In genomic region chr12:81081726-81082125, GRCh38 we compare ENCODE assay signal across 22 cellular contexts. TPM values are rescaled to one million over a fixed set of nuclear protein-coding genes. Genes with fewer than 3 reads are reported as not detected.
DNase-seq lines count a peak whose midpoint lies in the region; ATAC-seq, FAIRE-seq and TF ChIP-seq lines count a peak whose summit lies in the region.
"Had no signal": no experiment of that assay in that cellular context is flagged by ENCODE, and none has a peak within 500 bp of the region (broad histone marks: within the 10 kb centered on the region; RNA-seq: fewer than 3 reads in every experiment).

No MANE protein-coding gene starts in this region.

- H3K27ac ChIP-seq in A549: no peak overlapping the region
- no peak overlapping the region for H3K27ac ChIP-seq in astrocyte (ENCODE audit: low read depth, low read length)
- H3K27ac ChIP-seq in gastrocnemius medialis: peak overlapping the region in 3 of 4 donors; percentile 85 to 93 (median 91)
- H3K27ac ChIP-seq: C4-2B, GM23248 had no signal

- H3K36me3 Mint-ChIP-seq in astrocyte (ENCODE audit: low read depth, unreplicated experiment): no peaks in the 10 kb centered on the region

- H3K9me3 ChIP-seq in A549: no peaks in the 10 kb centered on the region
- H3K9me3 ChIP-seq in astrocyte (ENCODE audit: insufficient read depth, low read depth, low read length): no peaks in the 10 kb centered on the region
- no peaks in the 10 kb centered on the region for H3K9me3 ChIP-seq in gastrocnemius medialis
- H3K9me3 ChIP-seq: Caco-2, HAP-1 had no signal

- no peak for TF ChIP-seq EP300 in A549 (IDR thresholded peaks at IDR 0.05)

- H3K9ac ChIP-seq in astrocyte (ENCODE audit: low read length): no peak overlapping the region
- H3K9ac ChIP-seq: GM23248 had no signal

- ATAC-seq in A549: no peak
- ATAC-seq in gastrocnemius medialis: no peak
- ATAC-seq in HG03571 (IDR thresholded peaks at IDR 0.05; ENCODE audit: unreplicated experiment): no peak

- POLR2A ChIA-PET in A549 (lab: Yijun Ruan, JAX): no interaction called here

- H3K27me3 Mint-ChIP-seq in astrocyte (ENCODE audit: low read depth, unreplicated experiment): no peaks in the 10 kb centered on the region

- no peak for DNase-seq in A549 (ENCODE audit: low read depth in 1 of 2, low spot score in 1 of 2)
- DNase-seq in D721Med (ENCODE audit: insufficient read length, low spot score): no peak
- peak; percentile 53 for DNase-seq in astrocyte (ENCODE audit: low read depth)
- no peak for DNase-seq in gastrocnemius medialis
- no peak for DNase-seq in pons (ENCODE audit: low spot score)
- no peak for DNase-seq in iPS-NIHi7 (ENCODE audit: extremely low spot score)
- no peak for DNase-seq in HTR-8/SVneo (ENCODE audit: insufficient read length, low spot score)
- DNase-seq: AML-193; Caco-2; CD4-positive, alpha-beta T cell; DMS153; DMS79; GDM1; GM23248; IMR-90 had no signal

- 20% methylated on average over 1 of the region's 1 CpG for WGBS in A549 (ENCODE audit: missing lambda C conversion rate)

- H3K36me3 ChIP-seq in astrocyte (ENCODE audit: insufficient read depth, low read length): no peaks in the 10 kb centered on the region
- no peaks in the 10 kb centered on the region for H3K36me3 ChIP-seq in gastrocnemius medialis
- H3K36me3 ChIP-seq: HAP-1 had no signal

- FAIRE-seq in A549 (lab: Jason Lieb, UNC) (peak; percentile 61), D721Med (lab: Jason Lieb, UNC) (peak; percentile 87), astrocyte (lab: Jason Lieb, UNC) (no peak), HTR-8/SVneo (lab: Jason Lieb, UNC) (no peak)
- FAIRE-seq: A204.1, GM12892, GM18507 had no signal

- TF ChIP-seq POLR2A in A549 (IDR thresholded peaks at IDR 0.05; ENCODE audit: low read length) (no peak), gastrocnemius medialis (IDR thresholded peaks at IDR 0.05) (no peak)

- H3K4me3 ChIP-seq in A549: no peak overlapping the region
- no peak overlapping the region for H3K4me3 ChIP-seq in astrocyte (ENCODE audit: insufficient read depth, low read depth, low read length)
- no peak overlapping the region for H3K4me3 ChIP-seq in gastrocnemius medialis
- H3K4me3 ChIP-seq: GM23248, HAP-1 had no signal

- H2AFZ ChIP-seq in astrocyte (ENCODE audit: low read depth, low read length): no peak overlapping the region
- H2AFZ ChIP-seq: GM23248 had no signal

- H3K4me2 ChIP-seq in A549: no peak overlapping the region
- no peak overlapping the region for H3K4me2 ChIP-seq in astrocyte (ENCODE audit: low read length)

- no peak overlapping the region for H3K4me3 Mint-ChIP-seq in astrocyte (ENCODE audit: unreplicated experiment)
- H3K4me3 Mint-ChIP-seq: CD4-positive, alpha-beta T cell had no signal

- H3K4me1 ChIP-seq in A549 (no peaks in the 10 kb centered on the region), astrocyte (ENCODE audit: insufficient read depth, low read length) (peaks cover 7% of the 10 kb centered on the region), gastrocnemius medialis (peaks cover 23 to 49% of the 10 kb centered on the region in 2 donors)

- H3K27me3 ChIP-seq in astrocyte (ENCODE audit: insufficient read depth, low read length): no peaks in the 10 kb centered on the region
- no peaks in the 10 kb centered on the region for H3K27me3 ChIP-seq in gastrocnemius medialis

- in situ Hi-C loops in gastrocnemius medialis (cut with MboI; ENCODE audit: low sequenced_read_pairs in 4 of 4): no loop called here

- no peaks in the 10 kb centered on the region for H4K20me1 ChIP-seq in astrocyte (ENCODE audit: insufficient read depth, low read length)

- no peaks in the 10 kb centered on the region for H3K9me3 Mint-ChIP-seq in astrocyte (ENCODE audit: unreplicated experiment)

- no peak for TF ChIP-seq RAD21 in A549 (conservative IDR thresholded peaks at IDR 0.05 in 1 of 2, IDR thresholded peaks at IDR 0.05 in 1 of 2)

- TF ChIP-seq CTCF in A549 (IDR thresholded peaks at IDR 0.05): no peak
- no peak for TF ChIP-seq CTCF in D721Med (IDR thresholded peaks at IDR 0.05; ENCODE audit: insufficient read depth, missing control alignments)
- no peak for TF ChIP-seq CTCF in astrocyte (IDR thresholded peaks at IDR 0.05; ENCODE audit: insufficient read depth, low read depth, low read length)
- no peak for TF ChIP-seq CTCF in gastrocnemius medialis (IDR thresholded peaks at IDR 0.05 in 4 of 5, conservative IDR thresholded peaks at IDR 0.05 in 1 of 5)

- H3K4me1 Mint-ChIP-seq in astrocyte (ENCODE audit: low read depth, unreplicated experiment): peaks cover 19% of the 10 kb centered on the region

- H3K79me2 ChIP-seq in astrocyte (ENCODE audit: insufficient read depth, low read length): no peaks in the 10 kb centered on the region

- intact Hi-C loops in gastrocnemius medialis (cut with DNase I; ENCODE audit: low total_unique reads): loop anchor here (10.0 kb wide), 1 partner anchor 1147 kb away; the partner anchor contains the start of gene PPP1R12A

- CTCF ChIA-PET in A549 (lab: Yijun Ruan, JAX): no interaction called here

- no peak overlapping the region for H3K27ac Mint-ChIP-seq in astrocyte (ENCODE audit: unreplicated experiment)
- H3K27ac Mint-ChIP-seq: CD4-positive, alpha-beta T cell had no signal

TF ChIP-seq in A549, 52 proteins besides CTCF, POLR2A, EP300 and RAD21:
- no peak for TF ChIP-seq HEYL (CRISPR knock-in tag; IDR thresholded peaks at IDR 0.05)
- no peak for TF ChIP-seq CHD4 (IDR thresholded peaks at IDR 0.05; ENCODE audit: borderline replicate concordance)
- TF ChIP-seq NFE2L2 (conservative IDR thresholded peaks at IDR 0.05; ENCODE audit: low read length): no peak
- TF ChIP-seq RNF2 (IDR thresholded peaks at IDR 0.05; ENCODE audit: borderline replicate concordance, low read depth): no peak
- TF ChIP-seq HES2 (IDR thresholded peaks at IDR 0.05): no peak
- TF ChIP-seq REST (IDR thresholded peaks at IDR 0.05): no peak
- no peak for TF ChIP-seq BCL3 (IDR thresholded peaks at IDR 0.05)
- TF ChIP-seq FOSL2 (IDR thresholded peaks at IDR 0.05): no peak
- TF ChIP-seq FOSL2 (CRISPR knock-in tag; IDR thresholded peaks at IDR 0.05): no peak
- TF ChIP-seq TP53 (CRISPR knock-in tag; IDR thresholded peaks at IDR 0.05): no peak
- no peak for TF ChIP-seq FOSB (CRISPR knock-in tag; IDR thresholded peaks at IDR 0.05)
- no peak for TF ChIP-seq NR3C1 (IDR thresholded peaks at IDR 0.05)
- TF ChIP-seq JUNB (IDR thresholded peaks at IDR 0.05): no peak
- TF ChIP-seq HOXB5 (CRISPR knock-in tag; IDR thresholded peaks at IDR 0.05): no peak
- TF ChIP-seq PHF8 (IDR thresholded peaks at IDR 0.05; ENCODE audit: borderline replicate concordance, low read depth): no peak
- TF ChIP-seq ZFP36 (IDR thresholded peaks at IDR 0.05; ENCODE audit: borderline replicate concordance, partially characterized antibody): no peak
- TF ChIP-seq CEBPB (IDR thresholded peaks at IDR 0.05): no peak

RNA-seq across cellular contexts. Expression of gene ACSS3, which starts 3.8 kb away (rescaled TPM):
- polyA plus RNA-seq in A549 (2011; rRNA removed) (0.32 and 0.34 TPM in 2 replicates), A549 (2017; fragmentation: RNase III; extraction: RNeasy Plus Mini Kit Qiagen cat#74134 plus additional on column Dnase treatment) (0.04 to 0.13 TPM (median 0.06 TPM) in 3 replicates)
- 0.04 and 0.13 TPM in 2 replicates for polyA plus RNA-seq in A549 (2012; cell fraction: cytosol; rRNA removed)
- polyA plus RNA-seq in A549 (2012; cell fraction: nucleus; rRNA removed): 0.05 TPM in 1 of 2 replicates, not detected in the other
- 0.12 and 0.83 TPM in 2 replicates for polyA minus RNA-seq in A549 (2011; rRNA and poly(A)+ RNA removed)
- total RNA-seq in astrocyte (13.9 and 16.8 TPM in 2 replicates), gastrocnemius medialis (10 to 100 TPM in 1 of 4 donors, 1 to 10 TPM in 3; 5.0 to 13.6 (median 7.8) TPM)
- total RNA-seq: CD4-positive, alpha-beta T cell; HT-29 had no signal

Comparison
In these comparisons a context has a peak if more than half of its experiments do, and no peak if none do; other contexts are left out.
1. H3K27ac ChIP-seq: peak in gastrocnemius medialis (3 of 4); none in A549 (0 of 2) and astrocyte (single experiment).